In the genomic region with DNA sequence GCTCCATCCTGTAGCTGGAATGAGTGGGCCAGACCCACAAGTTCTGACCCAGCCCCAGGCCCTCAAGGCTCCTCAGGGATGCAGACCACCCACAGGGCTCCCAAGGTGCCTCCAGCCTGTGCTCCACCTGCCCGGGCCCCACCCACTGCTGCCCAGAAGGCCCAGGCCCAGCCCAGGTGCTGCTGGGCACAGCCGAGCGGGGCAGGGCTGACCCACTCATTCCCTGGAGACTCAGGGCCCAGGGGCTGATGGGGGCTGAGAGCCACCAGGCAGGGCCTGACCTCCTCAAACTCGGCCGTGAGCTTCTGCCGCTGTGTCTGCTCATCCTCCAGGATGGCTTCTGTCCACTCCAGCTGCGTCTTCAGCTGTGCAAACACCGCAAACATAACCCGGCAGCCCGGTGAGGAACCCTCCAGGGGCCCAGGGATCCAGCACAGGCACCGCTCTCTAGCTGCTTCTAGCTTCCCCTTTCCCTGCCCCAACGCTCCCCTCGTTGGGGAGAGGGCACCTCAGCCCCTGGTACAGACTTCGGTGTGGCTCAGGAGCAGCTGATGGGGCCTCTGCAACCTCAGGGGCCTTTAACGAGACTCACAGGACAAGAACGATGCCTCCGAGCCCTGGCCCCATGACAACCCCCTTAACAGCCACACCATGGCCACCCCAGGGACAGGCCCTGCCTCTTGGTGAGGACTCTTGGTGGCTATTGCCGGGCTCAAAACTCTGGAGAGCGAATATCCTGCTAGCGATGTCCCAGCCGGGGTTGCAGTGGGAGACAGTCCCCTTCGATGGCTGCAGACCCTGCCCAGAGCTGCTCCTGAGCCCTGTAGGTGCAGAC, we compare ENCODE assay signal across 9 cellular contexts. TPM values are rescaled to one million over a fixed set of nuclear protein-coding genes. Genes with fewer than 3 reads are reported as not detected.
DNase-seq lines count a peak whose midpoint lies in the region; ATAC-seq and TF ChIP-seq lines count a peak whose summit lies in the region.
"Had no signal": no experiment of that assay in that cellular context is flagged by ENCODE, and none has a peak within 500 bp of the region (broad histone marks: within the 10 kb centered on the region; RNA-seq: fewer than 3 reads in every experiment).

No MANE protein-coding gene starts in this region.

- no peak for ATAC-seq in body of pancreas

- H3K9me3 ChIP-seq in BLaER1 treated with 17β-estradiol and CSF1 and Interleukin-3, amounts not matched to agents 10 nM and 100 nM (replicated peaks in 1 of 11): no peaks in the 10 kb centered on the region
- H3K9me3 ChIP-seq in body of pancreas (no peaks in the 10 kb centered on the region), neutrophil (no peaks in the 10 kb centered on the region)

- peak overlapping the region in 10 of 11 experiments; percentile 52 to 88 (median 84); a peak in 20 of 22 replicates for H3K27ac ChIP-seq in BLaER1 treated with 17β-estradiol and CSF1 and Interleukin-3, amounts not matched to agents 10 nM and 100 nM
- H3K27ac ChIP-seq in body of pancreas (peak overlapping the region; percentile 7 to 83 (median 50)), neutrophil (peak overlapping the region; percentile 58)

- DNase-seq in H7: peak; percentile 31
- DNase-seq in body of pancreas: peak in 3 of 4 donors; percentile 26 to 31 (median 30)
- no peak for DNase-seq in effector CD8-positive, alpha-beta T cell (lab: John Stamatoyannopoulos, UW)
- DNase-seq in SKM-1 (lab: John Stamatoyannopoulos, UW; ENCODE audit: unreplicated experiment): no peak
- no peak for DNase-seq in NCI-H1105 treated with DMSO at 0.1 percent for 48 hours (lab: John Stamatoyannopoulos, UW)
- no peak for DNase-seq in HPDE6-E6E7 (ENCODE audit: extremely low spot score)
- DNase-seq: NCI-H526 treated with DMSO at 0.1 percent for 48 hours had no signal

- H4K20me1 ChIP-seq in BLaER1 treated with 17β-estradiol and CSF1 and Interleukin-3, amounts not matched to agents 10 nM and 100 nM: peaks cover 15 to 99% (median 38%) of the 10 kb centered on the region in 11 experiments; a peak in 16 of 22 replicates

- H3K4me1 ChIP-seq in BLaER1 treated with 17β-estradiol and CSF1 and Interleukin-3, amounts not matched to agents 10 nM and 100 nM: peaks cover 69 to 100% (median 87%) of the 10 kb centered on the region in 10 experiments
- H3K4me1 ChIP-seq in body of pancreas (peaks cover 76% of the 10 kb centered on the region), neutrophil (ENCODE audit: control insufficient read depth in 1 of 2, insufficient read depth in 1 of 2, low read depth in 1 of 2, low read length in 1 of 2) (peaks cover 25% of the 10 kb centered on the region in 2 experiments)

- H3K4me2 ChIP-seq in BLaER1 treated with 17β-estradiol and CSF1 and Interleukin-3, amounts not matched to agents 10 nM and 100 nM: peak overlapping the region; percentile 85 to 100 (median 96)

- no peak for TF ChIP-seq POLR2A in body of pancreas (IDR thresholded peaks at IDR 0.05)

- H3K36me3 ChIP-seq in BLaER1 treated with 17β-estradiol and CSF1 and Interleukin-3, amounts not matched to agents 10 nM and 100 nM: peaks cover 23 to 42% (median 32%) of the 10 kb centered on the region in 11 experiments
- peaks cover 21% of the 10 kb centered on the region for H3K36me3 ChIP-seq in H7 (replicated peaks; ENCODE audit: control insufficient read depth, insufficient read depth, low read length)
- peaks cover 21 to 35% of the 10 kb centered on the region in 2 donors for H3K36me3 ChIP-seq in body of pancreas (replicated peaks in 1 of 2; ENCODE audit: insufficient read depth in 1 of 2, low read depth in 2 of 2)
- peaks cover 68% of the 10 kb centered on the region for H3K36me3 ChIP-seq in neutrophil

- peak overlapping the region; percentile 36 to 80 (median 74); a peak in 20 of 22 replicates for H3K9ac ChIP-seq in BLaER1 treated with 17β-estradiol and CSF1 and Interleukin-3, amounts not matched to agents 10 nM and 100 nM

- TF ChIP-seq CTCF in body of pancreas (IDR thresholded peaks at IDR 0.05) (no peak), neutrophil (IDR thresholded peaks at IDR 0.05) (no peak)

- H3K27me3 ChIP-seq in BLaER1 treated with 17β-estradiol and CSF1 and Interleukin-3, amounts not matched to agents 10 nM and 100 nM: peaks cover 0 to 2% (median 0%) of the 10 kb centered on the region in 11 experiments; a peak in 1 of 22 replicates
- no peaks in the 10 kb centered on the region for H3K27me3 ChIP-seq in H7 (ENCODE audit: control insufficient read depth, insufficient read depth, low read length)
- H3K27me3 ChIP-seq in body of pancreas: no peaks in the 10 kb centered on the region
- no peaks in the 10 kb centered on the region for H3K27me3 ChIP-seq in neutrophil

- H3K4me3 ChIP-seq in BLaER1 treated with 17β-estradiol and CSF1 and Interleukin-3, amounts not matched to agents 10 nM and 100 nM: peak overlapping the region in 8 of 10 experiments; percentile 18 to 60 (median 48); a peak in 15 of 20 replicates
- H3K4me3 ChIP-seq in H7 (ENCODE audit: insufficient read depth, low read depth, low read length) (no peak overlapping the region), body of pancreas (no peak overlapping the region), neutrophil (ENCODE audit: low read depth in 1 of 2, low read length in 1 of 2) (no peak overlapping the region)

- intact Hi-C loops in body of pancreas (cut with DNase I): loop anchor here (5.0 kb wide), 1 partner anchor 79 kb away; no protein-coding TSS in a partner anchor

- 53 to 54% methylated on average over 13 to 21 of the region's 22 CpGs for WGBS in body of pancreas, 2 donors

RNA-seq across cellular contexts. Expression of a gene that starts 46.0 kb away (rescaled TPM):
- total RNA-seq in H7 (2014; rRNA removed; shearing (Covaris generic)): 112 and 126 TPM in 2 replicates
- 100 to 1,000 TPM; 103 to 464 TPM for total RNA-seq in body of pancreas

Comparison
In these comparisons a context has a peak if more than half of its experiments do, and no peak if none do; other contexts are left out.
1. H3K4me3 ChIP-seq: peak in BLaER1 treated with 17β-estradiol and CSF1 and Interleukin-3, amounts not matched to agents 10 nM and 100 nM (8 of 10); none in H7 (single experiment), body of pancreas (0 of 2) and neutrophil (0 of 2).
2. DNase-seq: peak in H7 (single experiment) and body of pancreas (3 of 4); none in effector CD8-positive, alpha-beta T cell (single experiment), SKM-1 (single experiment), NCI-H1105 treated with DMSO at 0.1 percent for 48 hours (single experiment) and HPDE6-E6E7 (single experiment).
3. Peak in every context shown above with its lines, with median percentiles within 50 percentile points of each other: H3K27ac ChIP-seq.